Comparison of ENCODE assay signal across 15 cellular contexts in genomic region chr12:47111854-47112253, GRCh38.
DNase-seq lines count a peak whose midpoint lies in the region; ATAC-seq lines count a peak whose summit lies in the region.
"Had no signal": no experiment of that assay in that cellular context is flagged by ENCODE, and none has a peak within 500 bp of the region (broad histone marks: within the 10 kb centered on the region; RNA-seq: fewer than 3 reads in every experiment).

No MANE protein-coding gene starts in this region.

- H3K27ac Mint-ChIP-seq in T-helper 2 cell treated with Interferon-gamma antibody and Interleukin-4, amounts not matched to agents 5 μg/mL and 100 μg/mL, for 36 hours, result no peak overlapping the region
- peak overlapping the region; percentile 54 to 73 for H3K27ac Mint-ChIP-seq in effector memory CD8-positive, alpha-beta T cell
- H3K27ac Mint-ChIP-seq in stimulated activated naive CD8-positive, alpha-beta T cell treated with anti-CD3 and anti-CD28 coated beads, Interleukin-15, amount 100 ng/mL, for 72 hours, result peak overlapping the region in 1 of 2 donors; percentile 82
- H3K27ac Mint-ChIP-seq: B cell; CD4-positive, alpha-beta T cell had no signal

- peaks cover 30% of the 10 kb centered on the region for H3K4me1 Mint-ChIP-seq in T-helper 2 cell treated with Interferon-gamma antibody and Interleukin-4, amounts not matched to agents 5 μg/mL and 100 μg/mL, for 36 hours (ENCODE audit: low read depth)
- peaks cover 11 to 25% of the 10 kb centered on the region in 2 donors for H3K4me1 Mint-ChIP-seq in effector memory CD8-positive, alpha-beta T cell (ENCODE audit: low read depth in 2 of 2)
- peaks cover 37% of the 10 kb centered on the region for H3K4me1 Mint-ChIP-seq in stimulated activated naive CD8-positive, alpha-beta T cell treated with anti-CD3 and anti-CD28 coated beads, Interleukin-15, amount 100 ng/mL, for 72 hours
- H3K4me1 Mint-ChIP-seq: B cell had no signal

- H3K4me3 Mint-ChIP-seq in T-helper 2 cell treated with Interferon-gamma antibody and Interleukin-4, amounts not matched to agents 5 μg/mL and 100 μg/mL, for 36 hours, result peak overlapping the region; percentile 58
- H3K4me3 Mint-ChIP-seq in effector memory CD8-positive, alpha-beta T cell, result peak overlapping the region; percentile 64 to 74
- H3K4me3 Mint-ChIP-seq in stimulated activated naive CD8-positive, alpha-beta T cell treated with anti-CD3 and anti-CD28 coated beads, Interleukin-15, amount 100 ng/mL, for 72 hours, result peak overlapping the region; percentile 10 to 23
- H3K4me3 Mint-ChIP-seq: B cell had no signal

- no peaks in the 10 kb centered on the region for H3K9me3 Mint-ChIP-seq in T-helper 2 cell treated with Interferon-gamma antibody and Interleukin-4, amounts not matched to agents 5 μg/mL and 100 μg/mL, for 36 hours
- H3K9me3 Mint-ChIP-seq in effector memory CD8-positive, alpha-beta T cell, result no peaks in the 10 kb centered on the region
- no peaks in the 10 kb centered on the region for H3K9me3 Mint-ChIP-seq in stimulated activated naive CD8-positive, alpha-beta T cell treated with anti-CD3 and anti-CD28 coated beads, Interleukin-15, amount 100 ng/mL, for 72 hours
- H3K9me3 Mint-ChIP-seq: CD4-positive, alpha-beta T cell had no signal

- H3K27me3 Mint-ChIP-seq in T-helper 2 cell treated with Interferon-gamma antibody and Interleukin-4, amounts not matched to agents 5 μg/mL and 100 μg/mL, for 36 hours (ENCODE audit: low read depth), result no peaks in the 10 kb centered on the region
- H3K27me3 Mint-ChIP-seq in effector memory CD8-positive, alpha-beta T cell, result no peaks in the 10 kb centered on the region
- H3K27me3 Mint-ChIP-seq in stimulated activated naive CD8-positive, alpha-beta T cell treated with anti-CD3 and anti-CD28 coated beads, Interleukin-15, amount 100 ng/mL, for 72 hours, result no peaks in the 10 kb centered on the region
- H3K27me3 Mint-ChIP-seq: B cell; CD4-positive, alpha-beta T cell had no signal

- ATAC-seq in effector memory CD8-positive, alpha-beta T cell (replicated peaks), result no peak
- peak; percentile 24 for ATAC-seq in stimulated activated naive CD8-positive, alpha-beta T cell treated with anti-CD3 and anti-CD28 coated beads, Interleukin-15, amount 100 ng/mL, for 72 hours
- ATAC-seq in HG02798 (IDR thresholded peaks at IDR 0.05; ENCODE audit: poor library complexity, unreplicated experiment), result no peak

- DNase-seq in T-helper 2 cell treated with Interferon-gamma antibody and Interleukin-4, amounts not matched to agents 5 μg/mL and 100 μg/mL, for 36 hours (ENCODE audit: low spot score), result no peak
- DNase-seq in T-helper 2 cell, result no peak
- DNase-seq in stimulated activated naive CD4-positive, alpha-beta T cell treated with Interleukin-2 at 50 U/mL for 16 hours (lab: John Stamatoyannopoulos, UW), result peak; percentile 14
- DNase-seq in stimulated activated naive CD4-positive, alpha-beta T cell (lab: John Stamatoyannopoulos, UW), result no peak
- DNase-seq in effector memory CD8-positive, alpha-beta T cell, result no peak
- no peak for DNase-seq in stimulated activated naive CD8-positive, alpha-beta T cell treated with anti-CD3 and anti-CD28 coated beads, Interleukin-15, amount 100 ng/mL, for 72 hours
- DNase-seq in NK-92 treated with Interleukin-12 subunit alpha and Interleukin-12 subunit beta, amount 100 ng/mL, for 24 hours (lab: John Stamatoyannopoulos, UW), result no peak
- DNase-seq: Calu3; CD4-positive, alpha-beta T cell; NCI-H1105 treated with DMSO at 0.1 percent for 48 hours; NCI-H1694 treated with DMSO at 0.1 percent for 48 hours; NCI-H226; NCI-H524 treated with DMSO at 0.1 percent for 48 hours had no signal

- H3K36me3 Mint-ChIP-seq in T-helper 2 cell treated with Interferon-gamma antibody and Interleukin-4, amounts not matched to agents 5 μg/mL and 100 μg/mL, for 36 hours (ENCODE audit: low read depth), result peaks cover 12% of the 10 kb centered on the region
- H3K36me3 Mint-ChIP-seq in effector memory CD8-positive, alpha-beta T cell (ENCODE audit: insufficient read depth), result peaks cover 3% of the 10 kb centered on the region

Comparison
In these comparisons a context has a peak if more than half of its experiments do, and no peak if none do; other contexts are left out.
1. H3K4me3 Mint-ChIP-seq: peak in every context shown above with its lines; median percentile 69 in effector memory CD8-positive, alpha-beta T cell; 58 in T-helper 2 cell treated with Interferon-gamma antibody and Interleukin-4, amounts not matched to agents 5 μg/mL and 100 μg/mL, for 36 hours; 16 in stimulated activated naive CD8-positive, alpha-beta T cell treated with anti-CD3 and anti-CD28 coated beads, Interleukin-15, amount 100 ng/mL, for 72 hours.